Comparison of ENCODE assay signal across 1 cellular context in the genomic region with DNA sequence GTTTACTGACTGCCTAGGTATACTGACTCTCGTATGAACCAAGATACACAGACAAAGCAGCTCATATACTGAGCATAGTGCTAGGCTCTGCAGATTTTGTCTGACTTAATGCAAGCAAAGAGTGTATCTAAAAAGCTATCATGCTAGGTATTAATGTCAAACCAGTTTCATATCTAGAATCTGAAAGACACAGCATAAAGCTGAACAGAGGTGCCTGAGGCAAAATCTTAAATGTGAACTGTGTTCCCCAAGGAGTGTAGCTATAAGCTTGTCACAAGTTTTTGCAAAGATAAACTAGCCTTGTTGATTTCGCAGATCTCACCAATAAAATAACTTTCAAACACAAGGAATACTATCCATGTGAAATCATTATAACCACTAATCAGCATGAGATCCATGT.
A peak's percentile ranks its signal among the peaks of the same experiment; 100 is the strongest.
TF ChIP-seq lines count a peak whose summit lies in the region.

No MANE protein-coding gene starts in this region.

TF ChIP-seq in HEK293, 187 proteins besides CTCF, POLR2A, EP300 and RAD21 (continued from another document):
- TF ChIP-seq, protein P1, sequence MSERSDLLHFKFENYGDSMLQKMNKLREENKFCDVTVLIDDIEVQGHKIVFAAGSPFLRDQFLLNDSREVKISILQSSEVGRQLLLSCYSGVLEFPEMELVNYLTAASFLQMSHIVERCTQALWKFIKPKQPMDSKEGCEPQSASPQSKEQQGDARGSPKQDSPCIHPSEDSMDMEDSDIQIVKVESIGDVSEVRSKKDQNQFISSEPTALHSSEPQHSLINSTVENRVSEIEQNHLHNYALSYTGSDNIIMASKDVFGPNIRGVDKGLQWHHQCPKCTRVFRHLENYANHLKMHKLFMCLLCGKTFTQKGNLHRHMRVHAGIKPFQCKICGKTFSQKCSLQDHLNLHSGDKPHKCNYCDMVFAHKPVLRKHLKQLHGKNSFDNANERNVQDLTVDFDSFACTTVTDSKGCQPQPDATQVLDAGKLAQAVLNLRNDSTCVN (tag by site-specific recombination; optimal IDR thresholded peaks at IDR 0.05) = no peak
- peak; percentile 57; the same call in 1 of the 2 replicates for TF ChIP-seq ZNF10 (tag by site-specific recombination; IDR thresholded peaks at IDR 0.05)
